20 cellular contexts compared by ENCODE assay signal in genomic region chr21:41521489-41522027, GRCh38. TPM values are rescaled to one million over a fixed set of nuclear protein-coding genes. Genes with fewer than 3 reads are reported as not detected.
"Had no signal": no experiment of that assay in that cellular context is flagged by ENCODE, and none has a peak within 500 bp of the region (broad histone marks: within the 10 kb centered on the region; RNA-seq: fewer than 3 reads in every experiment).

No MANE protein-coding gene starts in this region.

- H3K4me1 ChIP-seq: foreskin keratinocyte, parathyroid adenoma had no signal

- DNase-seq: activated CD4-positive, alpha-beta T cell treated with anti-CD3 and anti-CD28 coated beads for 1 hour; activated CD4-positive, alpha-beta T cell treated with anti-CD3 and anti-CD28 coated beads, Interleukin-2, amount 50 U/mL, for 4 hours; activated naive CD4-positive, alpha-beta T cell; anterior cingulate cortex; central memory CD4-positive, alpha-beta T cell; foreskin keratinocyte; glutamatergic neuron; left ventricle myocardium superior; naive thymus-derived CD8-positive, alpha-beta T cell; stimulated activated CD4-positive, alpha-beta T cell treated with anti-CD3 and anti-CD28 coated beads, Interleukin-4, amount 100 ng/mL, for 24 hours; WERI-Rb-1 had no signal

- H3K27ac Mint-ChIP-seq: activated T-helper 1 cell treated with anti-CD3 and anti-CD28 coated beads, Interleukin-12 subunit alpha, Interleukin-12 subunit beta, Interleukin-2, Interleukin-4 antibody, amounts not matched to agents 30 ng/mL and 10 ng/mL and 1 ng/mL, durations not matched to agents 14 hours and 24 hours and 36 hours; brain; memory B cell; stimulated activated memory B cell treated with anti-CD40 and anti-IgM and Interleukin-4, amounts not matched to agents 10 μg/mL and 1 μg/mL and 100 μg/mL, for 72 hours had no signal

- H3K9ac ChIP-seq: parathyroid adenoma had no signal

- H3K4me1 Mint-ChIP-seq: brain; stimulated activated memory B cell treated with anti-CD40 and anti-IgM and Interleukin-4, amounts not matched to agents 10 μg/mL and 1 μg/mL and 100 μg/mL, for 72 hours had no signal

- H3K27ac ChIP-seq: foreskin keratinocyte, parathyroid adenoma, WERI-Rb-1 had no signal

- H3K36me3 ChIP-seq: WERI-Rb-1 had no signal

- H3K36me3 Mint-ChIP-seq: brain; memory B cell; naive thymus-derived CD8-positive, alpha-beta T cell; stimulated activated memory B cell treated with anti-CD40 and anti-IgM and Interleukin-4, amounts not matched to agents 10 μg/mL and 1 μg/mL and 100 μg/mL, for 72 hours had no signal

- H3K4me3 Mint-ChIP-seq: activated T-helper 1 cell treated with anti-CD3 and anti-CD28 coated beads, Interleukin-12 subunit alpha, Interleukin-12 subunit beta, Interleukin-2, Interleukin-4 antibody, amounts not matched to agents 30 ng/mL and 10 ng/mL and 1 ng/mL, durations not matched to agents 14 hours and 24 hours and 36 hours; brain; memory B cell; naive thymus-derived CD8-positive, alpha-beta T cell; stimulated activated memory B cell treated with anti-CD40 and anti-IgM and Interleukin-4, amounts not matched to agents 10 μg/mL and 1 μg/mL and 100 μg/mL, for 72 hours had no signal

- ATAC-seq: foreskin keratinocyte; left ventricle myocardium superior; naive thymus-derived CD8-positive, alpha-beta T cell; sciatic nerve had no signal

- H3K9me3 Mint-ChIP-seq: activated T-helper 1 cell treated with anti-CD3 and anti-CD28 coated beads, Interleukin-12 subunit alpha, Interleukin-12 subunit beta, Interleukin-2, Interleukin-4 antibody, amounts not matched to agents 30 ng/mL and 10 ng/mL and 1 ng/mL, durations not matched to agents 14 hours and 24 hours and 36 hours; naive thymus-derived CD8-positive, alpha-beta T cell had no signal

RNA-seq across cellular contexts. Expression of gene TMPRSS2, which starts 13.6 kb away (rescaled TPM):
- total RNA-seq: activated T-helper 1 cell treated with anti-CD3 and anti-CD28 coated beads, Interleukin-12 subunit alpha, Interleukin-12 subunit beta, Interleukin-2, Interleukin-4 antibody, amounts not matched to agents 30 ng/mL and 10 ng/mL and 1 ng/mL, durations not matched to agents 14 hours and 24 hours and 36 hours; foreskin keratinocyte; left ventricle myocardium superior; mononuclear cell; naive thymus-derived CD8-positive, alpha-beta T cell had no signal
- polyA plus RNA-seq: fibroblast of lung; foreskin keratinocyte; keratinocyte; naive thymus-derived CD8-positive, alpha-beta T cell had no signal
